In the genomic region with DNA sequence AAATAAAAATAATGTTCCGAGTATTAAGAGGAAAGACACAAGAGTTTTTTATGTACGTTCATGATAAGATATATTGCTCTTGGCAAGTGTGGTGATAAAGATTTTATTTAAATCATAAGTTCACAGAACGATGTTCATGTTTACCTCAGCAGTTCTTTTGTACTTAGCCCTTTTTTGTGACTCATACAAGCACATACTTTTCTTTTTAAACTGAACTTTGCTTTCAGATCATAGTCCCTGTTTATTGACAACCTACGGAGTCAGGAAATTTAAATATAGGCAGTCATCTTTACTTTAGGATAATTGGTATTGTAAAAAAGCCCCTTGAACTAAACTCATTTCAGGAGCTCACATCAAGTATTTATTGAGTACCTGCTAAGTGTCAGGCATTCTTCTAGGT, we compare ENCODE assay signal across 1 cellular context.
TF ChIP-seq lines count a peak whose summit lies in the region.

No MANE protein-coding gene starts in this region.

TF ChIP-seq in liver, 16 proteins besides CTCF, POLR2A, EP300 and RAD21:
- TF ChIP-seq HNF4G (IDR thresholded peaks at IDR 0.05), result peak; percentile 86
- TF ChIP-seq HNF4A (conservative IDR thresholded peaks at IDR 0.05), result peak; percentile 99 to 100
- TF ChIP-seq SP1 (IDR thresholded peaks at IDR 0.05), result peak; percentile 94
- no peak for TF ChIP-seq EGR1 (IDR thresholded peaks at IDR 0.05; ENCODE audit: low read depth in 2 of 2)
- TF ChIP-seq, protein P1, sequence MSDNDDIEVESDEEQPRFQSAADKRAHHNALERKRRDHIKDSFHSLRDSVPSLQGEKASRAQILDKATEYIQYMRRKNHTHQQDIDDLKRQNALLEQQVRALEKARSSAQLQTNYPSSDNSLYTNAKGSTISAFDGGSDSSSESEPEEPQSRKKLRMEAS (IDR thresholded peaks at IDR 0.05), result peak; percentile 71
- TF ChIP-seq GABPA (IDR thresholded peaks at IDR 0.05 in 1 of 2, conservative IDR thresholded peaks at IDR 0.05 in 1 of 2), result no peak
- TF ChIP-seq JUND (IDR thresholded peaks at IDR 0.05), result peak; percentile 97 to 99
- no peak for TF ChIP-seq NR2F2 (IDR thresholded peaks at IDR 0.05)
- peak; percentile 39 to 81 for TF ChIP-seq RXRA (IDR thresholded peaks at IDR 0.05)
- no peak for TF ChIP-seq TAF1 (conservative IDR thresholded peaks at IDR 0.05)
- TF ChIP-seq, protein P2, sequence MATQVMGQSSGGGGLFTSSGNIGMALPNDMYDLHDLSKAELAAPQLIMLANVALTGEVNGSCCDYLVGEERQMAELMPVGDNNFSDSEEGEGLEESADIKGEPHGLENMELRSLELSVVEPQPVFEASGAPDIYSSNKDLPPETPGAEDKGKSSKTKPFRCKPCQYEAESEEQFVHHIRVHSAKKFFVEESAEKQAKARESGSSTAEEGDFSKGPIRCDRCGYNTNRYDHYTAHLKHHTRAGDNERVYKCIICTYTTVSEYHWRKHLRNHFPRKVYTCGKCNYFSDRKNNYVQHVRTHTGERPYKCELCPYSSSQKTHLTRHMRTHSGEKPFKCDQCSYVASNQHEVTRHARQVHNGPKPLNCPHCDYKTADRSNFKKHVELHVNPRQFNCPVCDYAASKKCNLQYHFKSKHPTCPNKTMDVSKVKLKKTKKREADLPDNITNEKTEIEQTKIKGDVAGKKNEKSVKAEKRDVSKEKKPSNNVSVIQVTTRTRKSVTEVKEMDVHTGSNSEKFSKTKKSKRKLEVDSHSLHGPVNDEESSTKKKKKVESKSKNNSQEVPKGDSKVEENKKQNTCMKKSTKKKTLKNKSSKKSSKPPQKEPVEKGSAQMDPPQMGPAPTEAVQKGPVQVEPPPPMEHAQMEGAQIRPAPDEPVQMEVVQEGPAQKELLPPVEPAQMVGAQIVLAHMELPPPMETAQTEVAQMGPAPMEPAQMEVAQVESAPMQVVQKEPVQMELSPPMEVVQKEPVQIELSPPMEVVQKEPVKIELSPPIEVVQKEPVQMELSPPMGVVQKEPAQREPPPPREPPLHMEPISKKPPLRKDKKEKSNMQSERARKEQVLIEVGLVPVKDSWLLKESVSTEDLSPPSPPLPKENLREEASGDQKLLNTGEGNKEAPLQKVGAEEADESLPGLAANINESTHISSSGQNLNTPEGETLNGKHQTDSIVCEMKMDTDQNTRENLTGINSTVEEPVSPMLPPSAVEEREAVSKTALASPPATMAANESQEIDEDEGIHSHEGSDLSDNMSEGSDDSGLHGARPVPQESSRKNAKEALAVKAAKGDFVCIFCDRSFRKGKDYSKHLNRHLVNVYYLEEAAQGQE (IDR thresholded peaks at IDR 0.05), result peak; percentile 76
- TF ChIP-seq FOXA1 (IDR thresholded peaks at IDR 0.05), result peak; percentile 92
- TF ChIP-seq YY1 (IDR thresholded peaks at IDR 0.05), result peak; percentile 69
- peak; percentile 88 for TF ChIP-seq FOXA2 (IDR thresholded peaks at IDR 0.05)
- TF ChIP-seq, protein P3, sequence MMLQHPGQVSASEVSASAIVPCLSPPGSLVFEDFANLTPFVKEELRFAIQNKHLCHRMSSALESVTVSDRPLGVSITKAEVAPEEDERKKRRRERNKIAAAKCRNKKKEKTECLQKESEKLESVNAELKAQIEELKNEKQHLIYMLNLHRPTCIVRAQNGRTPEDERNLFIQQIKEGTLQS (IDR thresholded peaks at IDR 0.05), result peak; percentile 89
- TF ChIP-seq, protein P4, sequence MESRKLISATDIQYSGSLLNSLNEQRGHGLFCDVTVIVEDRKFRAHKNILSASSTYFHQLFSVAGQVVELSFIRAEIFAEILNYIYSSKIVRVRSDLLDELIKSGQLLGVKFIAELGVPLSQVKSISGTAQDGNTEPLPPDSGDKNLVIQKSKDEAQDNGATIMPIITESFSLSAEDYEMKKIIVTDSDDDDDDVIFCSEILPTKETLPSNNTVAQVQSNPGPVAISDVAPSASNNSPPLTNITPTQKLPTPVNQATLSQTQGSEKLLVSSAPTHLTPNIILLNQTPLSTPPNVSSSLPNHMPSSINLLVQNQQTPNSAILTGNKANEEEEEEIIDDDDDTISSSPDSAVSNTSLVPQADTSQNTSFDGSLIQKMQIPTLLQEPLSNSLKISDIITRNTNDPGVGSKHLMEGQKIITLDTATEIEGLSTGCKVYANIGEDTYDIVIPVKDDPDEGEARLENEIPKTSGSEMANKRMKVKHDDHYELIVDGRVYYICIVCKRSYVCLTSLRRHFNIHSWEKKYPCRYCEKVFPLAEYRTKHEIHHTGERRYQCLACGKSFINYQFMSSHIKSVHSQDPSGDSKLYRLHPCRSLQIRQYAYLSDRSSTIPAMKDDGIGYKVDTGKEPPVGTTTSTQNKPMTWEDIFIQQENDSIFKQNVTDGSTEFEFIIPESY (IDR thresholded peaks at IDR 0.05), result peak; percentile 74
